ENCODE assay signal across 29 cellular contexts in the genomic region with DNA sequence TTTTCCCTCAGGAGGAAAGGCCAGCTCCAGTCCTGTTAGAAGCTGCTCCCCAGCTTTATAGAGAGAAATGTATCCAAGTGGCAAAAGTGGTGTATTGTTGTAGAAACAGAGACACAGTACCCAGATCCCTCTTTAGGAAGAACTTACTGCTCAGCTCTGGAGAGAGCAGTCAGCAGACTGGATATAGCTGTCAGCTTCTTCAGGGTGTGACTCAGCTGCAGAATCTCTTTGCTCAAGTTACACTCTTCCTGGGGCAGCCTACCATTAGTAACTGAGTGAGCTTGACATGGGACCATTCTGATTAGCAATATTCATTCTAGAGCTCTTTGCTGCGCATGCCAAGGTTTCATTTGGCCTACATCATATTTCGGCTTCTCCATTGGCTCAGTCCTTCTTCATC. TPM values are rescaled to one million over a fixed set of nuclear protein-coding genes. Genes with fewer than 3 reads are reported as not detected.
A peak's percentile ranks its signal among the peaks of the same experiment; 100 is the strongest.
DNase-seq lines count a peak whose midpoint lies in the region; ATAC-seq and TF ChIP-seq lines count a peak whose summit lies in the region.
"Had no signal": no experiment of that assay in that cellular context is flagged by ENCODE, and none has a peak within 500 bp of the region (broad histone marks: within the 10 kb centered on the region; RNA-seq: fewer than 3 reads in every experiment).

No MANE protein-coding gene starts in this region.

- H3K9me3 ChIP-seq in breast epithelium (no peaks in the 10 kb centered on the region), mammary epithelial cell (replicated peaks; ENCODE audit: insufficient read depth, low read length) (no peaks in the 10 kb centered on the region)
- H3K9me3 ChIP-seq: BE2C, MG63 had no signal

- in situ Hi-C loops in mammary epithelial cell (cut with MboI; ENCODE audit: low sequenced_read_pairs in 2 of 2), result no loop called here

- no peak overlapping the region for H3K27ac ChIP-seq in breast epithelium
- no peak overlapping the region for H3K27ac ChIP-seq in mammary epithelial cell (ENCODE audit: insufficient read depth, low read depth, low read length)
- H3K27ac ChIP-seq in foreskin keratinocyte, result no peak overlapping the region
- H3K27ac ChIP-seq: RWPE1 had no signal

- H3K4me2 ChIP-seq in mammary epithelial cell (ENCODE audit: insufficient read depth, low read depth, low read length), result no peak overlapping the region
- H3K4me2 ChIP-seq: GM23338 had no signal

- H3K4me1 ChIP-seq in breast epithelium (no peaks in the 10 kb centered on the region), mammary epithelial cell (ENCODE audit: insufficient read depth, low read length) (no peaks in the 10 kb centered on the region), foreskin keratinocyte (no peaks in the 10 kb centered on the region)
- H3K4me1 ChIP-seq: BE2C had no signal

- H3K4me1 Mint-ChIP-seq in MCF 10A (ENCODE audit: insufficient read depth, unreplicated experiment) (no peaks in the 10 kb centered on the region), Calu3 (ENCODE audit: low read depth, unreplicated experiment) (no peaks in the 10 kb centered on the region)
- H3K4me1 Mint-ChIP-seq: CD14-positive monocyte; CD8-positive, alpha-beta memory T cell; GM23338; H9 had no signal

- no peaks in the 10 kb centered on the region for H3K79me2 ChIP-seq in mammary epithelial cell (ENCODE audit: insufficient read depth, low read length)

- no peak overlapping the region for H3K4me3 ChIP-seq in breast epithelium
- H3K4me3 ChIP-seq in mammary epithelial cell (replicated peaks in 1 of 3; ENCODE audit: insufficient read depth in 1 of 3, low read depth in 2 of 3, low read length in 3 of 3), result no peak overlapping the region
- H3K4me3 ChIP-seq: GM23338, MG63 had no signal

- H4K20me1 ChIP-seq in mammary epithelial cell (ENCODE audit: insufficient read depth, low read length), result no peaks in the 10 kb centered on the region

- H3K9me3 Mint-ChIP-seq in MCF 10A (ENCODE audit: unreplicated experiment) (no peaks in the 10 kb centered on the region), Calu3 (ENCODE audit: low read depth, unreplicated experiment) (peaks cover 7% of the 10 kb centered on the region)
- H3K9me3 Mint-ChIP-seq: CD8-positive, alpha-beta memory T cell; GM23338; HFFc6 had no signal

- 83% methylated on average over 2 of the region's 2 CpGs for WGBS in mammary epithelial cell (ENCODE audit: low coverage, missing lambda C conversion rate)

- BruUV-seq in MCF 10A (replicated peaks; lab: Mats Ljungman, UMichigan) (no TSS peak), mammary epithelial cell (replicated peaks; lab: Mats Ljungman, UMichigan) (no TSS peak), Calu3 (replicated peaks; lab: Mats Ljungman, UMichigan) (no TSS peak)

- no peak for TF ChIP-seq CTCF in MCF 10A (IDR thresholded peaks at IDR 0.05; ENCODE audit: unreplicated experiment)
- TF ChIP-seq CTCF in breast epithelium (IDR thresholded peaks at IDR 0.05), result no peak
- TF ChIP-seq CTCF in mammary epithelial cell (conservative IDR thresholded peaks at IDR 0.05 in 1 of 2, IDR thresholded peaks at IDR 0.05 in 1 of 2; ENCODE audit: extremely low read depth in 1 of 2, insufficient read depth in 1 of 2, low read depth in 1 of 2, low read length in 2 of 2), result no peak
- no peak for TF ChIP-seq CTCF in foreskin keratinocyte (conservative IDR thresholded peaks at IDR 0.05)
- no peak for TF ChIP-seq CTCF in Calu3 (IDR thresholded peaks at IDR 0.05; ENCODE audit: unreplicated experiment)

- no peak overlapping the region for H3K4me3 Mint-ChIP-seq in MCF 10A (ENCODE audit: unreplicated experiment)
- H3K4me3 Mint-ChIP-seq in Calu3 (ENCODE audit: low read depth, unreplicated experiment), result no peak overlapping the region
- H3K4me3 Mint-ChIP-seq: CD14-positive monocyte; CD8-positive, alpha-beta memory T cell; GM23338; H9; HFFc6 had no signal

- no peak overlapping the region for H3K9ac ChIP-seq in mammary epithelial cell (ENCODE audit: insufficient read depth, low read length)

- H2AFZ ChIP-seq in mammary epithelial cell (ENCODE audit: low read depth, low read length), result no peak overlapping the region
- H2AFZ ChIP-seq: GM23338 had no signal

- H3K27me3 Mint-ChIP-seq in MCF 10A (ENCODE audit: insufficient read depth, unreplicated experiment) (peaks cover 56% of the 10 kb centered on the region), Calu3 (ENCODE audit: unreplicated experiment) (peaks cover 52% of the 10 kb centered on the region)

- DNase-seq in MCF 10A (ENCODE audit: unreplicated experiment) (peak; percentile 1), breast epithelium (ENCODE audit: low spot score in 2 of 2) (no peak), mammary epithelial cell (peak; percentile 7), foreskin keratinocyte (no peak), Calu3 (no peak), amygdala (lab: John Stamatoyannopoulos, UW) (no peak)
- DNase-seq: 8988T; ACHN; BE2C; CD8-positive, alpha-beta memory T cell; DMS79 treated with DMSO at 0.1 percent for 48 hours; H9; HFFc6; Kasumi-1; MG63; NCI-H1105 treated with DMSO at 0.1 percent for 48 hours; NCI-H146; NCI-H1930; NCI-H2107; NCI-H526 treated with DMSO at 0.1 percent for 48 hours; SHP77 treated with DMSO at 0.1 percent for 48 hours had no signal

- POLR2A ChIA-PET in MCF 10A (lab: Yijun Ruan, JAX), result no interaction called here

- H3K27me3 ChIP-seq in breast epithelium (peaks cover 0 to 6% of the 10 kb centered on the region in 2 donors), mammary epithelial cell (ENCODE audit: insufficient read depth, low read length) (no peaks in the 10 kb centered on the region), foreskin keratinocyte (no peaks in the 10 kb centered on the region)
- H3K27me3 ChIP-seq: BE2C, MG63 had no signal

- no peaks in the 10 kb centered on the region for H3K36me3 Mint-ChIP-seq in MCF 10A (ENCODE audit: insufficient read depth, unreplicated experiment)
- no peaks in the 10 kb centered on the region for H3K36me3 Mint-ChIP-seq in Calu3 (ENCODE audit: insufficient read depth, unreplicated experiment)
- H3K36me3 Mint-ChIP-seq: CD14-positive monocyte; CD8-positive, alpha-beta memory T cell had no signal

- CTCF ChIA-PET in MCF 10A (lab: Yijun Ruan, JAX), result no interaction called here
- CTCF ChIA-PET in mammary epithelial cell (lab: Charles Lee; ENCODE audit: low non-redundant PET), result no interaction called here
- CTCF ChIA-PET in Calu3 (lab: Charles Lee), result no interaction called here

- dilution Hi-C loops in mammary epithelial cell (cut with HindIII; ENCODE audit: low sequenced_read_pairs), result no loop called here

- no peak overlapping the region for H3K27ac Mint-ChIP-seq in MCF 10A (ENCODE audit: low read depth, unreplicated experiment)
- H3K27ac Mint-ChIP-seq in Calu3 (ENCODE audit: unreplicated experiment), result no peak overlapping the region
- H3K27ac Mint-ChIP-seq: CD14-positive monocyte; CD8-positive, alpha-beta memory T cell; GM23338; H9; HFFc6 had no signal

- intact Hi-C loops in MCF 10A (cut with micrococcal nuclease), result no loop called here
- intact Hi-C loops in breast epithelium (cut with DNase I; ENCODE audit: low total_unique reads), result no loop called here
- intact Hi-C loops in mammary epithelial cell (cut with micrococcal nuclease), result no loop called here
- intact Hi-C loops in Calu3 (cut with micrococcal nuclease; ENCODE audit: unreplicated experiment), result no loop called here

- H3K36me3 ChIP-seq in breast epithelium, result no peaks in the 10 kb centered on the region
- H3K36me3 ChIP-seq in mammary epithelial cell (ENCODE audit: insufficient read depth, low read length), result no peaks in the 10 kb centered on the region
- H3K36me3 ChIP-seq: BE2C, MG63 had no signal

- TF ChIP-seq POLR2A in breast epithelium (IDR thresholded peaks at IDR 0.05), result no peak

- ATAC-seq in foreskin keratinocyte, result peak; percentile 43
- no peak for ATAC-seq in HG03520 (IDR thresholded peaks at IDR 0.05; ENCODE audit: unreplicated experiment)
- ATAC-seq in SK-N-SH treated with all-trans-retinoic acid at 6 μM for 48 hours, result no peak
- ATAC-seq: GM23338, HepG2 had no signal

TF ChIP-seq in SK-N-SH treated with all-trans-retinoic acid at 6 μM for 48 hours, 23 proteins besides CTCF, POLR2A, EP300 and RAD21:
- no peak for TF ChIP-seq ZFP3 (CRISPR knock-in tag; IDR thresholded peaks at IDR 0.05)
- no peak for TF ChIP-seq CSDC2 (CRISPR knock-in tag; IDR thresholded peaks at IDR 0.05)
- no peak for TF ChIP-seq OSR1 (CRISPR knock-in tag; IDR thresholded peaks at IDR 0.05)

RNA-seq across cellular contexts. Expression of gene ATP1B4, which starts 40.5 kb away (rescaled TPM):
- total RNA-seq in MCF 10A (2022) (not detected in 2 replicates), breast epithelium (not detected), mammary epithelial cell (not detected), foreskin keratinocyte (not detected in 2 replicates), Calu3 (2022) (not detected in 2 replicates)
- polyA plus RNA-seq in mammary epithelial cell (not detected), foreskin keratinocyte (not detected in 2 replicates)
- not detected for polyA minus RNA-seq in mammary epithelial cell
- total RNA-seq: CD8-positive, alpha-beta memory T cell; GM23338; H9; HepG2; HFFc6; HT-29; NCI-H460 had no signal
- polyA plus RNA-seq: CD14-positive monocyte; CD8-positive, alpha-beta memory T cell; GM23338; HepG2 had no signal

Comparison
In these comparisons a context has a peak if more than half of its experiments do, and no peak if none do; other contexts are left out.
1. DNase-seq: peak in MCF 10A (single experiment) and mammary epithelial cell (single experiment); none in breast epithelium (0 of 2), foreskin keratinocyte (0 of 2), Calu3 (single experiment) and amygdala (0 of 56).